26 cellular contexts compared by ENCODE assay signal in genomic region chr18:7532942-7533341, GRCh38.
"Had no signal": no experiment of that assay in that cellular context is flagged by ENCODE, and none has a peak within 500 bp of the region (broad histone marks: within the 10 kb centered on the region; RNA-seq: fewer than 3 reads in every experiment).

No MANE protein-coding gene starts in this region.

- H3K27ac Mint-ChIP-seq: effector memory CD8-positive, alpha-beta T cell; memory B cell; mesothelial cell of epicardium; natural killer cell treated with Interleukin-12 subunit alpha and Interleukin-12 subunit beta and Interleukin-15 and Interleukin-18, amount 100 ng/mL, for 72 hours; progenitor cell of endocrine pancreas; stimulated activated effector memory CD8-positive, alpha-beta T cell treated with anti-CD3 and anti-CD28 coated beads, Interleukin-12 subunit alpha, Interleukin-12 subunit beta, amount 100 ng/mL, for 72 hours; type B pancreatic cell had no signal

- DNase-seq: cortex of kidney; effector memory CD8-positive, alpha-beta T cell; foreskin fibroblast; gastrocnemius medialis; head of caudate nucleus; kidney; mucosa of descending colon; naive B cell; right lobe of liver; stimulated activated CD4-positive, alpha-beta T cell treated with anti-CD3 and anti-CD28 coated beads, Interleukin-12 subunit alpha, Interleukin-12 subunit beta, amount 100 ng/mL, for 4 hours; stimulated activated CD4-positive, alpha-beta T cell treated with anti-CD3 and anti-CD28 coated beads, Interleukin-1b, Interleukin-23, amount 100 ng/mL, for 48 hours; stimulated activated CD4-positive, alpha-beta T cell treated with anti-CD3 and anti-CD28 coated beads, Interleukin-4, amount 100 ng/mL, for 24 hours; stimulated activated naive CD4-positive, alpha-beta T cell treated with Interleukin-2 at 50 U/mL for 16 hours; stomach; thyroid gland had no signal

- H3K79me2 ChIP-seq: parathyroid adenoma had no signal

- H3K4me1 ChIP-seq: parathyroid adenoma, right lobe of liver, stomach, thyroid gland had no signal

- H3K4me3 ChIP-seq: gastrocnemius medialis, lung, mucosa of descending colon, right lobe of liver, smooth muscle cell, stomach, thyroid gland had no signal

- H3K27me3 Mint-ChIP-seq: effector memory CD8-positive, alpha-beta T cell; memory B cell; progenitor cell of endocrine pancreas; type B pancreatic cell had no signal

- H3K36me3 ChIP-seq: gastrocnemius medialis, right lobe of liver, stomach, thyroid gland had no signal

- H3K4me3 Mint-ChIP-seq: effector memory CD8-positive, alpha-beta T cell; memory B cell; mesothelial cell of epicardium; naive B cell; natural killer cell treated with Interleukin-12 subunit alpha and Interleukin-12 subunit beta and Interleukin-15 and Interleukin-18, amount 100 ng/mL, for 72 hours; neural crest cell; stimulated activated effector memory CD8-positive, alpha-beta T cell treated with anti-CD3 and anti-CD28 coated beads, Interleukin-12 subunit alpha, Interleukin-12 subunit beta, amount 100 ng/mL, for 72 hours; type B pancreatic cell had no signal

- H3K9ac ChIP-seq: parathyroid adenoma had no signal

- ATAC-seq: effector memory CD8-positive, alpha-beta T cell; gastrocnemius medialis; left lobe of liver; mucosa of descending colon; natural killer cell treated with Interleukin-12 subunit alpha and Interleukin-12 subunit beta and Interleukin-15 and Interleukin-18, amount 100 ng/mL, for 72 hours; right lobe of liver; stimulated activated effector memory CD8-positive, alpha-beta T cell treated with anti-CD3 and anti-CD28 coated beads, Interleukin-12 subunit alpha, Interleukin-12 subunit beta, amount 100 ng/mL, for 72 hours had no signal

- H3K36me3 Mint-ChIP-seq: memory B cell; mesothelial cell of epicardium; naive B cell; natural killer cell treated with Interleukin-12 subunit alpha and Interleukin-12 subunit beta and Interleukin-15 and Interleukin-18, amount 100 ng/mL, for 72 hours; stimulated activated effector memory CD8-positive, alpha-beta T cell treated with anti-CD3 and anti-CD28 coated beads, Interleukin-12 subunit alpha, Interleukin-12 subunit beta, amount 100 ng/mL, for 72 hours; type B pancreatic cell had no signal

- H3K9me3 Mint-ChIP-seq: type B pancreatic cell had no signal

- H3K4me2 ChIP-seq: smooth muscle cell had no signal

- H3K27me3 ChIP-seq: gastrocnemius medialis, right lobe of liver, stomach, thyroid gland had no signal

- H3K9me3 ChIP-seq: mucosa of descending colon, thyroid gland had no signal

- H3K27ac ChIP-seq: gastrocnemius medialis, parathyroid adenoma, right lobe of liver, stomach, thyroid gland had no signal

- H3K4me1 Mint-ChIP-seq: memory B cell; naive B cell; neural crest cell; stimulated activated effector memory CD8-positive, alpha-beta T cell treated with anti-CD3 and anti-CD28 coated beads, Interleukin-12 subunit alpha, Interleukin-12 subunit beta, amount 100 ng/mL, for 72 hours had no signal

- H2AFZ ChIP-seq: parathyroid adenoma had no signal
